In the genomic region with DNA sequence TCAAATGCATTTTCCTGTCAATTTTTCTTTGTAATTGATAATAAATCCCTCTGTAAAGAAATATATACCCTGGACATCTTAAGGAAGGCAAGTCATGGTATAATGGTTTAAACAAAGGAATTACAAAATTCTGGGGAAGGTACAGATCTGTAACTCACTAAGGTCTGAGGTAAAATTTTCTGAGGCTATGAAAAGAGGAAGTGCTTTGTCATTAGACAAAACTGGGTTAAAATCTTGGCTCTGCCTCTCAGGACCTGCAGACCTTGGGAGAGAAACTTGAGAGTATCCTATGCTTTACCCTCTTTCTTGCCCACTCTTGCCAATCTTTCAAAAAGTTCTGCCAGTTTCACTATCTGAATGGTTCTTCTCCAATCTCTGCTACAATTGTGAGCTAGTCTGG, we compare ENCODE assay signal across 17 cellular contexts.
"Had no signal": no experiment of that assay in that cellular context is flagged by ENCODE, and none has a peak within 500 bp of the region (broad histone marks: within the 10 kb centered on the region; RNA-seq: fewer than 3 reads in every experiment).

No MANE protein-coding gene starts in this region.

- H3K9me3 ChIP-seq: gastrocnemius medialis, heart left ventricle had no signal

- ATAC-seq: activated CD4-positive, alpha-beta T cell treated with anti-CD3 and anti-CD28 coated beads for 36 hours; activated CD8-positive, alpha-beta T cell treated with anti-CD3 and anti-CD28 coated beads for 36 hours; activated naive CD4-positive, alpha-beta T cell treated with anti-CD3 and anti-CD28 coated beads, Interleukin-2, amount 50 U/mL, for 72 hours; gastrocnemius medialis; heart left ventricle; stimulated activated effector memory CD8-positive, alpha-beta T cell treated with anti-CD3 and anti-CD28 coated beads, Interleukin-12 subunit alpha, Interleukin-12 subunit beta, amount 100 ng/mL, for 72 hours had no signal

- H3K27ac ChIP-seq: cardiac muscle cell, dorsolateral prefrontal cortex, gastrocnemius medialis, heart left ventricle had no signal

- H3K4me1 ChIP-seq: gastrocnemius medialis, heart left ventricle had no signal

- DNase-seq: activated CD4-positive, alpha-beta T cell treated with anti-CD3 and anti-CD28 coated beads for 36 hours; activated CD8-positive, alpha-beta T cell treated with anti-CD3 and anti-CD28 coated beads for 36 hours; activated gamma-delta T cell; activated T-cell treated with anti-CD3 and anti-CD28 coated beads, Interleukin-2, amount 50 U/mL, for 48 hours; dorsolateral prefrontal cortex; endodermal cell; gastrocnemius medialis; heart left ventricle; immature natural killer cell; nucleus accumbens; posterior cingulate gyrus; retina; stimulated activated CD4-positive, alpha-beta T cell treated with anti-CD3 and anti-CD28 coated beads, Interleukin-12 subunit alpha, Interleukin-12 subunit beta, amount 100 ng/mL, for 4 hours had no signal

- H3K4me3 Mint-ChIP-seq: activated CD4-positive, alpha-beta T cell treated with anti-CD3 and anti-CD28 coated beads for 36 hours; activated CD8-positive, alpha-beta T cell treated with anti-CD3 and anti-CD28 coated beads for 36 hours; endodermal cell; immature natural killer cell; nephron; stimulated activated effector memory CD8-positive, alpha-beta T cell treated with anti-CD3 and anti-CD28 coated beads, Interleukin-12 subunit alpha, Interleukin-12 subunit beta, amount 100 ng/mL, for 72 hours had no signal

- H3K36me3 ChIP-seq: cardiac muscle cell, gastrocnemius medialis, heart left ventricle had no signal

- H3K36me3 Mint-ChIP-seq: activated naive CD4-positive, alpha-beta T cell treated with anti-CD3 and anti-CD28 coated beads, Interleukin-2, amount 50 U/mL, for 72 hours; immature natural killer cell; stimulated activated effector memory CD8-positive, alpha-beta T cell treated with anti-CD3 and anti-CD28 coated beads, Interleukin-12 subunit alpha, Interleukin-12 subunit beta, amount 100 ng/mL, for 72 hours had no signal

- H3K4me1 Mint-ChIP-seq: activated CD4-positive, alpha-beta T cell treated with anti-CD3 and anti-CD28 coated beads for 36 hours; immature natural killer cell; stimulated activated effector memory CD8-positive, alpha-beta T cell treated with anti-CD3 and anti-CD28 coated beads, Interleukin-12 subunit alpha, Interleukin-12 subunit beta, amount 100 ng/mL, for 72 hours had no signal

- H3K27ac Mint-ChIP-seq: activated CD4-positive, alpha-beta T cell treated with anti-CD3 and anti-CD28 coated beads for 36 hours; activated CD8-positive, alpha-beta T cell treated with anti-CD3 and anti-CD28 coated beads for 36 hours; activated naive CD4-positive, alpha-beta T cell treated with anti-CD3 and anti-CD28 coated beads, Interleukin-2, amount 50 U/mL, for 72 hours; endodermal cell; immature natural killer cell; stimulated activated effector memory CD8-positive, alpha-beta T cell treated with anti-CD3 and anti-CD28 coated beads, Interleukin-12 subunit alpha, Interleukin-12 subunit beta, amount 100 ng/mL, for 72 hours had no signal

- H3K9me3 Mint-ChIP-seq: activated CD8-positive, alpha-beta T cell treated with anti-CD3 and anti-CD28 coated beads for 36 hours; activated naive CD4-positive, alpha-beta T cell treated with anti-CD3 and anti-CD28 coated beads, Interleukin-2, amount 50 U/mL, for 72 hours; endodermal cell; immature natural killer cell; nephron had no signal

- H3K4me3 ChIP-seq: cardiac muscle cell, dorsolateral prefrontal cortex, gastrocnemius medialis, heart left ventricle had no signal
